In the genomic region with DNA sequence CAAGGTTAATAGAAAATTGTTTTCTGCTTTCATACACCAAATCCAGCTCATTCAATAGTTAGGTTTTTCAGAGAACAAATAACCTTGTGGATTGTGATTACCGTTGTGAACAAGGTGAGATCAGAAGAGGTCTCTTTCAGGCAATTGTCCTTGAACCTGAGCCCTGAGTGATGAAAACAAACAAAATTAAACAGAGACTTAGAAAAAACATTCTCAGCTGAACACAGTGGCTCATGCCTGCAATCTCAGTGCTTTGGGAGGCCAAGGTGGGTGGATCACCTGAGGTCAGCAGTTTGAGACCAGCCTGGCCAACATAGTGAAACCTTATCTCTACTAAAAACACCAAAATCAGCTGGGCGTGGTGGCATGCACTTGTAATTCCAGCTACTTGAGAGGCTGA, we compare ENCODE assay signal across 1 cellular context.
TF ChIP-seq lines count a peak whose summit lies in the region.

No MANE protein-coding gene starts in this region.

TF ChIP-seq in HepG2, 621 proteins besides CTCF, POLR2A, EP300 and RAD21 (continued from another document and continues in another):
- TF ChIP-seq, protein P1, sequence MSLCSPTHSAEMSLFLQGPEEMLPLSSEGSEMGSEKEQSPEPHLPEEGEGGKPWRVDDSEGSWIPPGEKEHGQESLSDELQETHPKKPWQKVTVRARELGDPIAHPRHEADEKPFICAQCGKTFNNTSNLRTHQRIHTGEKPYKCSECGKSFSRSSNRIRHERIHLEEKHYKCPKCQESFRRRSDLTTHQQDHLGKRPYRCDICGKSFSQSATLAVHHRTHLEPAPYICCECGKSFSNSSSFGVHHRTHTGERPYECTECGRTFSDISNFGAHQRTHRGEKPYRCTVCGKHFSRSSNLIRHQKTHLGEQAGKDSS (CRISPR knock-in tag; IDR thresholded peaks at IDR 0.05; ENCODE audit: borderline replicate concordance, low read depth), result no peak
- no peak for TF ChIP-seq ZFP36L1 (CRISPR knock-in tag; IDR thresholded peaks at IDR 0.05)
- no peak for TF ChIP-seq MTF1 (CRISPR knock-in tag; IDR thresholded peaks at IDR 0.05)
- peak; percentile 63; the same call in 1 of the 2 replicates for TF ChIP-seq MIXL1 (CRISPR knock-in tag; IDR thresholded peaks at IDR 0.05)
- no peak for TF ChIP-seq NCOR1 (IDR thresholded peaks at IDR 0.05; ENCODE audit: borderline replicate concordance, low read length)
- TF ChIP-seq KLF11 (CRISPR knock-in tag; IDR thresholded peaks at IDR 0.05), result no peak
- TF ChIP-seq SOX5 (CRISPR knock-in tag; IDR thresholded peaks at IDR 0.05; ENCODE audit: borderline replicate concordance), result peak; percentile 80; the same call in 1 of the 2 replicates
- no peak for TF ChIP-seq ZNF850 (CRISPR knock-in tag; conservative IDR thresholded peaks at IDR 0.05)
- TF ChIP-seq SSRP1 (CRISPR knock-in tag; IDR thresholded peaks at IDR 0.05), result no peak
- TF ChIP-seq ZNF296 (CRISPR knock-in tag; conservative IDR thresholded peaks at IDR 0.05), result no peak
- TF ChIP-seq ZMAT3 (CRISPR knock-in tag; conservative IDR thresholded peaks at IDR 0.05), result 0 out of 2 replicates have a peak, but pooled peaks have one; percentile 38
- TF ChIP-seq ZMYM3 (CRISPR knock-in tag; IDR thresholded peaks at IDR 0.05), result 0 out of 2 replicates have a peak, but pooled peaks have one; percentile 51
- no peak for TF ChIP-seq ZNF354B (CRISPR knock-in tag; IDR thresholded peaks at IDR 0.05)
- TF ChIP-seq FLYWCH1 (CRISPR knock-in tag; IDR thresholded peaks at IDR 0.05), result no peak
- TF ChIP-seq ATAD3A (CRISPR knock-in tag; IDR thresholded peaks at IDR 0.05), result no peak
- TF ChIP-seq DNMT3B (CRISPR knock-in tag; conservative IDR thresholded peaks at IDR 0.05), result no peak
- TF ChIP-seq ZMYM2 (CRISPR knock-in tag; IDR thresholded peaks at IDR 0.05), result peak; percentile 36; the same call in 1 of the 2 replicates
- TF ChIP-seq U2AF1 (optimal IDR thresholded peaks at IDR 0.05; ENCODE audit: low read depth, low read length), result no peak
- TF ChIP-seq ZNF274 (CRISPR knock-in tag; IDR thresholded peaks at IDR 0.05), result no peak
- TF ChIP-seq, protein P2, sequence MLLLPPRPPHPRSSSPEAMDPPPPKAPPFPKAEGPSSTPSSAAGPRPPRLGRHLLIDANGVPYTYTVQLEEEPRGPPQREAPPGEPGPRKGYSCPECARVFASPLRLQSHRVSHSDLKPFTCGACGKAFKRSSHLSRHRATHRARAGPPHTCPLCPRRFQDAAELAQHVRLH (CRISPR knock-in tag; IDR thresholded peaks at IDR 0.05; ENCODE audit: borderline replicate concordance, low read depth), result no peak
- TF ChIP-seq MYNN (CRISPR knock-in tag; IDR thresholded peaks at IDR 0.05; ENCODE audit: low read depth), result no peak
- TF ChIP-seq THYN1 (CRISPR knock-in tag; IDR thresholded peaks at IDR 0.05; ENCODE audit: borderline replicate concordance, low read depth), result no peak
- TF ChIP-seq ZNF841 (CRISPR knock-in tag; IDR thresholded peaks at IDR 0.05; ENCODE audit: borderline replicate concordance), result no peak
- TF ChIP-seq, protein P3, sequence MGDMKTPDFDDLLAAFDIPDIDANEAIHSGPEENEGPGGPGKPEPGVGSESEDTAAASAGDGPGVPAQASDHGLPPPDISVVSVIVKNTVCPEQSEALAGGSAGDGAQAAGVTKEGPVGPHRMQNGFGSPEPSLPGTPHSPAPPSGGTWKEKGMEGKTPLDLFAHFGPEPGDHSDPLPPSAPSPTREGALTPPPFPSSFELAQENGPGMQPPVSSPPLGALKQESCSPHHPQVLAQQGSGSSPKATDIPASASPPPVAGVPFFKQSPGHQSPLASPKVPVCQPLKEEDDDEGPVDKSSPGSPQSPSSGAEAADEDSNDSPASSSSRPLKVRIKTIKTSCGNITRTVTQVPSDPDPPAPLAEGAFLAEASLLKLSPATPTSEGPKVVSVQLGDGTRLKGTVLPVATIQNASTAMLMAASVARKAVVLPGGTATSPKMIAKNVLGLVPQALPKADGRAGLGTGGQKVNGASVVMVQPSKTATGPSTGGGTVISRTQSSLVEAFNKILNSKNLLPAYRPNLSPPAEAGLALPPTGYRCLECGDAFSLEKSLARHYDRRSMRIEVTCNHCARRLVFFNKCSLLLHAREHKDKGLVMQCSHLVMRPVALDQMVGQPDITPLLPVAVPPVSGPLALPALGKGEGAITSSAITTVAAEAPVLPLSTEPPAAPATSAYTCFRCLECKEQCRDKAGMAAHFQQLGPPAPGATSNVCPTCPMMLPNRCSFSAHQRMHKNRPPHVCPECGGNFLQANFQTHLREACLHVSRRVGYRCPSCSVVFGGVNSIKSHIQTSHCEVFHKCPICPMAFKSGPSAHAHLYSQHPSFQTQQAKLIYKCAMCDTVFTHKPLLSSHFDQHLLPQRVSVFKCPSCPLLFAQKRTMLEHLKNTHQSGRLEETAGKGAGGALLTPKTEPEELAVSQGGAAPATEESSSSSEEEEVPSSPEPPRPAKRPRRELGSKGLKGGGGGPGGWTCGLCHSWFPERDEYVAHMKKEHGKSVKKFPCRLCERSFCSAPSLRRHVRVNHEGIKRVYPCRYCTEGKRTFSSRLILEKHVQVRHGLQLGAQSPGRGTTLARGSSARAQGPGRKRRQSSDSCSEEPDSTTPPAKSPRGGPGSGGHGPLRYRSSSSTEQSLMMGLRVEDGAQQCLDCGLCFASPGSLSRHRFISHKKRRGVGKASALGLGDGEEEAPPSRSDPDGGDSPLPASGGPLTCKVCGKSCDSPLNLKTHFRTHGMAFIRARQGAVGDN (CRISPR knock-in tag; IDR thresholded peaks at IDR 0.05), result no peak
- peak; percentile 60; the same call in 1 of the 2 replicates for TF ChIP-seq NCOA2 (CRISPR knock-in tag; IDR thresholded peaks at IDR 0.05)
- no peak for TF ChIP-seq JUNB (CRISPR knock-in tag; IDR thresholded peaks at IDR 0.05; ENCODE audit: borderline replicate concordance)
- no peak for TF ChIP-seq ZFX (CRISPR knock-in tag; IDR thresholded peaks at IDR 0.05; ENCODE audit: low read depth)
- TF ChIP-seq ZNF652 (CRISPR knock-in tag; IDR thresholded peaks at IDR 0.05; ENCODE audit: borderline replicate concordance, low read depth), result peak; percentile 38; the same call in 1 of the 2 replicates
- no peak for TF ChIP-seq KLF6 (CRISPR knock-in tag; IDR thresholded peaks at IDR 0.05)
- TF ChIP-seq NR3C1 (CRISPR knock-in tag; IDR thresholded peaks at IDR 0.05), result no peak
- peak; percentile 78; the same call in 1 of the 2 replicates for TF ChIP-seq ZNF878 (CRISPR knock-in tag; IDR thresholded peaks at IDR 0.05)
- TF ChIP-seq HNRNPLL (IDR thresholded peaks at IDR 0.05; ENCODE audit: low read depth, low read length, poor library complexity, severe bottlenecking), result no peak
- no peak for TF ChIP-seq DR1 (CRISPR knock-in tag; IDR thresholded peaks at IDR 0.05)
- TF ChIP-seq CHD4 (IDR thresholded peaks at IDR 0.05; ENCODE audit: borderline replicate concordance, low read length), result no peak
- TF ChIP-seq CHD2 (IDR thresholded peaks at IDR 0.05; ENCODE audit: low read depth, low read length), result no peak
- TF ChIP-seq, protein P4, sequence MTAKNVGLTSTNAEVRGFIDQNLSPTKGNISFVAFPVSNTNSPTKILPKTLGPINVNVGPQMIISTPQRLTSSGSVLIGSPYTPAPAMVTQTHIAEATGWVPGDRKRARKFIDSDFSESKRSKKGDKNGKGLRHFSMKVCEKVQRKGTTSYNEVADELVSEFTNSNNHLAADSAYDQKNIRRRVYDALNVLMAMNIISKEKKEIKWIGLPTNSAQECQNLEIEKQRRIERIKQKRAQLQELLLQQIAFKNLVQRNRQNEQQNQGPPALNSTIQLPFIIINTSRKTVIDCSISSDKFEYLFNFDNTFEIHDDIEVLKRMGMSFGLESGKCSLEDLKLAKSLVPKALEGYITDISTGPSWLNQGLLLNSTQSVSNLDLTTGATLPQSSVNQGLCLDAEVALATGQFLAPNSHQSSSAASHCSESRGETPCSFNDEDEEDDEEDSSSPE (CRISPR knock-in tag; IDR thresholded peaks at IDR 0.05), result no peak
- no peak for TF ChIP-seq GZF1 (CRISPR knock-in tag; IDR thresholded peaks at IDR 0.05)
- no peak for TF ChIP-seq ZNF879 (CRISPR knock-in tag; IDR thresholded peaks at IDR 0.05)
- TF ChIP-seq PHF21A (CRISPR knock-in tag; IDR thresholded peaks at IDR 0.05), result no peak
- TF ChIP-seq NFRKB (IDR thresholded peaks at IDR 0.05), result no peak
- TF ChIP-seq ARNT2 (CRISPR knock-in tag; IDR thresholded peaks at IDR 0.05; ENCODE audit: low read depth), result no peak
- no peak for TF ChIP-seq PHF8 (CRISPR knock-in tag; IDR thresholded peaks at IDR 0.05)
- TF ChIP-seq NFKBIZ (CRISPR knock-in tag; IDR thresholded peaks at IDR 0.05), result no peak
- TF ChIP-seq, protein P5, sequence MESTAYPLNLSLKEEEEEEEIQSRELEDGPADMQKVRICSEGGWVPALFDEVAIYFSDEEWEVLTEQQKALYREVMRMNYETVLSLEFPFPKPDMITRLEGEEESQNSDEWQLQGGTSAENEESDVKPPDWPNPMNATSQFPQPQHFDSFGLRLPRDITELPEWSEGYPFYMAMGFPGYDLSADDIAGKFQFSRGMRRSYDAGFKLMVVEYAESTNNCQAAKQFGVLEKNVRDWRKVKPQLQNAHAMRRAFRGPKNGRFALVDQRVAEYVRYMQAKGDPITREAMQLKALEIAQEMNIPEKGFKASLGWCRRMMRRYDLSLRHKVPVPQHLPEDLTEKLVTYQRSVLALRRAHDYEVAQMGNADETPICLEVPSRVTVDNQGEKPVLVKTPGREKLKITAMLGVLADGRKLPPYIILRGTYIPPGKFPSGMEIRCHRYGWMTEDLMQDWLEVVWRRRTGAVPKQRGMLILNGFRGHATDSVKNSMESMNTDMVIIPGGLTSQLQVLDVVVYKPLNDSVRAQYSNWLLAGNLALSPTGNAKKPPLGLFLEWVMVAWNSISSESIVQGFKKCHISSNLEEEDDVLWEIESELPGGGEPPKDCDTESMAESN (CRISPR knock-in tag; conservative IDR thresholded peaks at IDR 0.05), result no peak
- TF ChIP-seq, protein P6, sequence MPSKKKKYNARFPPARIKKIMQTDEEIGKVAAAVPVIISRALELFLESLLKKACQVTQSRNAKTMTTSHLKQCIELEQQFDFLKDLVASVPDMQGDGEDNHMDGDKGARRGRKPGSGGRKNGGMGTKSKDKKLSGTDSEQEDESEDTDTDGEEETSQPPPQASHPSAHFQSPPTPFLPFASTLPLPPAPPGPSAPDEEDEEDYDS (CRISPR knock-in tag; IDR thresholded peaks at IDR 0.05), result no peak
- TF ChIP-seq ERF (CRISPR knock-in tag; IDR thresholded peaks at IDR 0.05), result 0 out of 2 replicates have a peak, but pooled peaks have one; percentile 23
- TF ChIP-seq HES4 (CRISPR knock-in tag; IDR thresholded peaks at IDR 0.05; ENCODE audit: borderline replicate concordance), result no peak
- TF ChIP-seq HMGA1 (CRISPR knock-in tag; conservative IDR thresholded peaks at IDR 0.05), result no peak
- no peak for TF ChIP-seq ZNF138 (CRISPR knock-in tag; IDR thresholded peaks at IDR 0.05; ENCODE audit: low read depth)
- TF ChIP-seq EZH2 (conservative IDR thresholded peaks at IDR 0.05; ENCODE audit: low read depth, low read length), result no peak
- TF ChIP-seq, protein P7, sequence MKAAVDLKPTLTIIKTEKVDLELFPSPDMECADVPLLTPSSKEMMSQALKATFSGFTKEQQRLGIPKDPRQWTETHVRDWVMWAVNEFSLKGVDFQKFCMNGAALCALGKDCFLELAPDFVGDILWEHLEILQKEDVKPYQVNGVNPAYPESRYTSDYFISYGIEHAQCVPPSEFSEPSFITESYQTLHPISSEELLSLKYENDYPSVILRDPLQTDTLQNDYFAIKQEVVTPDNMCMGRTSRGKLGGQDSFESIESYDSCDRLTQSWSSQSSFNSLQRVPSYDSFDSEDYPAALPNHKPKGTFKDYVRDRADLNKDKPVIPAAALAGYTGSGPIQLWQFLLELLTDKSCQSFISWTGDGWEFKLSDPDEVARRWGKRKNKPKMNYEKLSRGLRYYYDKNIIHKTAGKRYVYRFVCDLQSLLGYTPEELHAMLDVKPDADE (CRISPR knock-in tag; IDR thresholded peaks at IDR 0.05), result no peak
- TF ChIP-seq BRCA1 (CRISPR knock-in tag; IDR thresholded peaks at IDR 0.05), result no peak
- TF ChIP-seq, protein P8, sequence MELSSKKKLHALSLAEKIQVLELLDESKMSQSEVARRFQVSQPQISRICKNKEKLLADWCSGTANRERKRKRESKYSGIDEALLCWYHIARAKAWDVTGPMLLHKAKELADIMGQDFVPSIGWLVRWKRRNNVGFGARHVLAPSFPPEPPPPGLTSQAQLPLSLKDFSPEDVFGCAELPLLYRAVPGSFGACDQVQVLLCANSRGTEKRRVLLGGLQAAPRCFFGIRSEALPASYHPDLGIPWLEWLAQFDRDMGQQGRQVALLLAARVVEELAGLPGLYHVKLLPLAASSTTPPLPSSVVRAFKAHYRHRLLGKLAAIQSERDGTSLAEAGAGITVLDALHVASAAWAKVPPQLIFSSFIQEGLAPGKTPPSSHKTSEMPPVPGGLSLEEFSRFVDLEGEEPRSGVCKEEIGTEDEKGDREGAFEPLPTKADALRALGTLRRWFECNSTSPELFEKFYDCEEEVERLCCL (CRISPR knock-in tag; IDR thresholded peaks at IDR 0.05; ENCODE audit: borderline replicate concordance), result no peak
- TF ChIP-seq AGO2 (optimal IDR thresholded peaks at IDR 0.05; ENCODE audit: low read depth, low read length), result no peak
